Comparison of ENCODE assay signal across 14 cellular contexts in the genomic region with DNA sequence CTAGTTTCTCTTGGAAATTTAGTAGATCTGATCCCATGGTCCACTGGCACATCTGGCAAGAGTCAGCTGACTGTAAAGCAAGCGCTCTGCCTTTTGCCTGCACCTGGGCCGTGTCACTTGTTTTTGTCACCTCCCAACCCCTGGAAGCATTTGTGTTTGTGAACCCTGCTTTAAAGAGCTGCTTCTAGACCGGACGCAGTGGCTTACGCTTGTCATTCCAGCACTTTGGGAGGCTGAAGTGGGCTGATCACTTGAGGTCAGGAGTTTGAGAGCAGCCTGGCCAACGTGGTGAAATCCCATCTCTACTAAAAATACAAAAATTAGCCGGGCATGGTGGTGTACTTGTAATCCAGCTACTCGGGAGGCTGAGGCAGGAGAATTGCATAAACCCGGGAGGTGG. TPM values are rescaled to one million over a fixed set of nuclear protein-coding genes. Genes with fewer than 3 reads are reported as not detected.
A peak's percentile ranks its signal among the peaks of the same experiment; 100 is the strongest.
DNase-seq lines count a peak whose midpoint lies in the region; ATAC-seq and TF ChIP-seq lines count a peak whose summit lies in the region.
"Had no signal": no experiment of that assay in that cellular context is flagged by ENCODE, and none has a peak within 500 bp of the region (broad histone marks: within the 10 kb centered on the region; RNA-seq: fewer than 3 reads in every experiment).

No MANE protein-coding gene starts in this region.

- no peaks in the 10 kb centered on the region for H3K9me3 Mint-ChIP-seq in activated CD8-positive, alpha-beta memory T cell treated with anti-CD3 and anti-CD28 coated beads, Interleukin-2, amount 10 ng/mL, durations not matched to agents 7 days and 5 days (ENCODE audit: low read depth)
- H3K9me3 Mint-ChIP-seq in progenitor cell of endocrine pancreas (ENCODE audit: low read depth) = no peaks in the 10 kb centered on the region

- peak overlapping the region; percentile 53 for H3K4me3 Mint-ChIP-seq in activated CD8-positive, alpha-beta memory T cell treated with anti-CD3 and anti-CD28 coated beads, Interleukin-2, amount 10 ng/mL, durations not matched to agents 7 days and 5 days
- H3K4me3 Mint-ChIP-seq in progenitor cell of endocrine pancreas (ENCODE audit: low read depth) = peak overlapping the region; percentile 81

- H3K27ac Mint-ChIP-seq in activated CD8-positive, alpha-beta memory T cell treated with anti-CD3 and anti-CD28 coated beads, Interleukin-2, amount 10 ng/mL, durations not matched to agents 7 days and 5 days = peak overlapping the region; percentile 86
- H3K27ac Mint-ChIP-seq in progenitor cell of endocrine pancreas = no peak overlapping the region

- peaks cover 14% of the 10 kb centered on the region for H3K4me1 ChIP-seq in effector memory CD4-positive, alpha-beta T cell (ENCODE audit: control insufficient read depth, insufficient read depth, low read length, poor library complexity, severe bottlenecking)

- peaks cover 36% of the 10 kb centered on the region for H3K36me3 ChIP-seq in effector memory CD4-positive, alpha-beta T cell (ENCODE audit: control insufficient read depth, insufficient read depth, low read length)

- H3K27ac ChIP-seq in RWPE1 = peak overlapping the region; percentile 85
- peak overlapping the region; percentile 43 for H3K27ac ChIP-seq in effector memory CD4-positive, alpha-beta T cell (ENCODE audit: insufficient read depth, low read length, poor library complexity, severe bottlenecking)

- H3K27me3 ChIP-seq in effector memory CD4-positive, alpha-beta T cell (replicated peaks; ENCODE audit: control insufficient read depth, insufficient read depth, low read length, poor library complexity, severe bottlenecking) = no peaks in the 10 kb centered on the region

- peaks cover 15% of the 10 kb centered on the region for H3K4me1 Mint-ChIP-seq in activated CD8-positive, alpha-beta memory T cell treated with anti-CD3 and anti-CD28 coated beads, Interleukin-2, amount 10 ng/mL, durations not matched to agents 7 days and 5 days
- peaks cover 4% of the 10 kb centered on the region for H3K4me1 Mint-ChIP-seq in progenitor cell of endocrine pancreas (ENCODE audit: low read depth)

- no peak for DNase-seq in activated CD8-positive, alpha-beta memory T cell treated with anti-CD3 and anti-CD28 coated beads, Interleukin-2, amount 10 ng/mL, durations not matched to agents 7 days and 5 days
- DNase-seq in activated CD8-positive, alpha-beta memory T cell treated with anti-CD3 and anti-CD28 coated beads for 24 hours = no peak
- DNase-seq in RWPE1 (ENCODE audit: low spot score) = no peak
- DNase-seq in effector memory CD4-positive, alpha-beta T cell = no peak
- no peak for DNase-seq in progenitor cell of endocrine pancreas (ENCODE audit: low spot score, unreplicated experiment)
- DNase-seq in iPS-NIHi7 (ENCODE audit: extremely low spot score) = no peak
- no peak for DNase-seq in GM20000 (ENCODE audit: low spot score)
- no peak for DNase-seq in stimulated activated CD4-positive, alpha-beta T cell treated with anti-CD3 and anti-CD28 coated beads, Interleukin-15, amount 100 ng/mL, for 24 hours
- DNase-seq: activated CD8-positive, alpha-beta memory T cell treated with anti-CD3 and anti-CD28 coated beads, Interleukin-2, amount 50 U/mL, for 4 hours; left ventricle myocardium inferior; stimulated activated CD4-positive, alpha-beta T cell treated with anti-CD3 and anti-CD28 coated beads, Interleukin-4, amount 100 ng/mL, for 4 hours had no signal

- ATAC-seq in activated CD8-positive, alpha-beta memory T cell treated with anti-CD3 and anti-CD28 coated beads, Interleukin-2, amount 10 ng/mL, durations not matched to agents 7 days and 5 days = no peak

- H3K27me3 Mint-ChIP-seq in activated CD8-positive, alpha-beta memory T cell treated with anti-CD3 and anti-CD28 coated beads, Interleukin-2, amount 10 ng/mL, durations not matched to agents 7 days and 5 days = no peaks in the 10 kb centered on the region
- H3K27me3 Mint-ChIP-seq in progenitor cell of endocrine pancreas = no peaks in the 10 kb centered on the region

- no peaks in the 10 kb centered on the region for H3K9me3 ChIP-seq in effector memory CD4-positive, alpha-beta T cell (ENCODE audit: control insufficient read depth, low read length)
- H3K9me3 ChIP-seq: left ventricle myocardium inferior had no signal

- POLR2A ChIA-PET in RWPE1 (lab: Yijun Ruan, JAX; ENCODE audit: low non-redundant PET) = interaction anchor here (0.7 kb wide), 1 partner anchor 167 kb away, joined by 3 read pairs; no protein-coding TSS in a partner anchor

- H3K4me3 ChIP-seq in effector memory CD4-positive, alpha-beta T cell (ENCODE audit: insufficient read depth, low read depth, low read length, poor library complexity, severe bottlenecking) = no peak overlapping the region

- TF ChIP-seq CTCF in RWPE1 (conservative IDR thresholded peaks at IDR 0.05; ENCODE audit: low read depth) = no peak
- TF ChIP-seq CTCF in progenitor cell of endocrine pancreas (IDR thresholded peaks at IDR 0.05; ENCODE audit: unreplicated experiment) = no peak
- TF ChIP-seq CTCF in GM20000 (IDR thresholded peaks at IDR 0.05; ENCODE audit: extremely low read depth, missing control alignments) = no peak

- H3K36me3 Mint-ChIP-seq in activated CD8-positive, alpha-beta memory T cell treated with anti-CD3 and anti-CD28 coated beads, Interleukin-2, amount 10 ng/mL, durations not matched to agents 7 days and 5 days = peaks cover 28% of the 10 kb centered on the region
- peaks cover 12% of the 10 kb centered on the region for H3K36me3 Mint-ChIP-seq in progenitor cell of endocrine pancreas (ENCODE audit: insufficient read depth)

- CTCF ChIA-PET in activated CD8-positive, alpha-beta memory T cell treated with anti-CD3 and anti-CD28 coated beads, Interleukin-2, amount 10 ng/mL, durations not matched to agents 7 days and 5 days (lab: Charles Lee) = no interaction called here
- CTCF ChIA-PET in RWPE1 (lab: Yijun Ruan, JAX) = interaction anchor here (0.7 kb wide), 1 partner anchor 9 kb away, joined by 11 read pairs; no protein-coding TSS in a partner anchor

RNA-seq across cellular contexts. Expression of a gene that starts 2.1 kb away (rescaled TPM):
- total RNA-seq in activated CD8-positive, alpha-beta memory T cell treated with anti-CD3 and anti-CD28 coated beads, Interleukin-2, amount 10 ng/mL, durations not matched to agents 7 days and 5 days = 100 to 1,000 TPM; 141 to 145 TPM
- 58.0 and 61.3 TPM in 2 replicates for total RNA-seq in progenitor cell of endocrine pancreas

RNA-seq across cellular contexts. Expression of a gene that starts 9.2 kb away (rescaled TPM):
- total RNA-seq in activated CD8-positive, alpha-beta memory T cell treated with anti-CD3 and anti-CD28 coated beads, Interleukin-2, amount 10 ng/mL, durations not matched to agents 7 days and 5 days = 10 to 100 TPM; 31.9 to 45.8 TPM
- total RNA-seq in progenitor cell of endocrine pancreas = 72.1 and 79.1 TPM in 2 replicates

RNA-seq across cellular contexts. Expression of a gene that starts 12.3 kb away (rescaled TPM):
- 1 to 10 TPM; 1.8 to 2.6 TPM for total RNA-seq in activated CD8-positive, alpha-beta memory T cell treated with anti-CD3 and anti-CD28 coated beads, Interleukin-2, amount 10 ng/mL, durations not matched to agents 7 days and 5 days
- total RNA-seq in progenitor cell of endocrine pancreas = 4.3 TPM in 2 replicates

RNA-seq across cellular contexts. Expression of a gene that starts 29.5 kb away (rescaled TPM):
- total RNA-seq in activated CD8-positive, alpha-beta memory T cell treated with anti-CD3 and anti-CD28 coated beads, Interleukin-2, amount 10 ng/mL, durations not matched to agents 7 days and 5 days = 10 to 100 TPM; 64.7 to 77.4 TPM
- total RNA-seq in progenitor cell of endocrine pancreas = 75.1 and 77.8 TPM in 2 replicates

RNA-seq across cellular contexts. Expression of a gene that starts 30.0 kb away (rescaled TPM):
- total RNA-seq in activated CD8-positive, alpha-beta memory T cell treated with anti-CD3 and anti-CD28 coated beads, Interleukin-2, amount 10 ng/mL, durations not matched to agents 7 days and 5 days = under 1 TPM in 1 of 2 experiments, not detected in 1; 0.26 TPM
- total RNA-seq in progenitor cell of endocrine pancreas = not detected in 2 replicates
- total RNA-seq: A673, H4, left ventricle myocardium inferior, ureter had no signal
